25 cellular contexts compared by ENCODE assay signal in genomic region chr4:84737656-84738055, GRCh38.
"Had no signal": no experiment of that assay in that cellular context is flagged by ENCODE, and none has a peak within 500 bp of the region (broad histone marks: within the 10 kb centered on the region; RNA-seq: fewer than 3 reads in every experiment).

No MANE protein-coding gene starts in this region.

- H3K4me3 ChIP-seq: colonic mucosa, heart left ventricle had no signal

- H3K4me1 ChIP-seq: colonic mucosa had no signal

- ATAC-seq: activated naive CD4-positive, alpha-beta T cell treated with anti-CD3 and anti-CD28 coated beads, Interleukin-2, amount 50 U/mL, for 72 hours; activated T-cell treated with anti-CD3 and anti-CD28 coated beads, Interleukin-2, amount 50 U/mL, for 72 hours; esophagus mucosa; heart left ventricle; T-helper 17 cell had no signal

- H3K27me3 ChIP-seq: brain microvascular endothelial cell, colonic mucosa, heart left ventricle had no signal

- DNase-seq: activated CD4-positive, alpha-beta memory T cell treated with anti-CD3 and anti-CD28 coated beads, Interleukin-2, amount 10 ng/mL, durations not matched to agents 7 days and 5 days; activated CD4-positive, alpha-beta T cell treated with anti-CD3 and anti-CD28 coated beads for 1 hour; activated CD4-positive, alpha-beta T cell treated with anti-CD3 and anti-CD28 coated beads for 4 hours; activated CD4-positive, alpha-beta T cell treated with anti-CD3 and anti-CD28 coated beads, Interleukin-2, amount 10 ng/mL, durations not matched to agents 7 days and 5 days; activated CD4-positive, alpha-beta T cell treated with anti-CD3 and anti-CD28 coated beads, Interleukin-2, amount 50 U/mL, for 4 hours; activated CD8-positive, alpha-beta memory T cell treated with anti-CD3 and anti-CD28 coated beads, Interleukin-2, amount 50 U/mL, for 48 hours; activated gamma-delta T cell; activated naive CD4-positive, alpha-beta T cell; activated naive CD4-positive, alpha-beta T cell treated with anti-CD3 and anti-CD28 coated beads, Interleukin-2, amount 10 ng/mL, durations not matched to agents 7 days and 5 days; activated naive CD8-positive, alpha-beta T cell treated with anti-CD3 and anti-CD28 coated beads, Interleukin-2, amount 10 ng/mL, durations not matched to agents 7 days and 5 days; activated T-cell treated with anti-CD3 and anti-CD28 coated beads for 4 hours; activated T-cell treated with anti-CD3 and anti-CD28 coated beads, Interleukin-2, amount 50 U/mL, for 24 hours; activated T-cell treated with anti-CD3 and anti-CD28 coated beads, Interleukin-2, amount 50 U/mL, for 72 hours; brain microvascular endothelial cell; central memory CD4-positive, alpha-beta T cell; cerebellar nuclear complex; colonic mucosa; effector CD8-positive, alpha-beta T cell; foreskin fibroblast; heart left ventricle; T-helper 1 cell; T-helper 17 cell; T1000 had no signal

- H3K27ac ChIP-seq: brain microvascular endothelial cell, colonic mucosa, heart left ventricle had no signal

- H3K36me3 ChIP-seq: colonic mucosa had no signal

- H3K9me3 ChIP-seq: colonic mucosa, heart left ventricle had no signal
